In genomic region chr18:62377408-62377807, GRCh38 we compare ENCODE assay signal across 34 cellular contexts.
"Had no signal": no experiment of that assay in that cellular context is flagged by ENCODE, and none has a peak within 500 bp of the region (broad histone marks: within the 10 kb centered on the region; RNA-seq: fewer than 3 reads in every experiment).

No MANE protein-coding gene starts in this region.

- H3K27ac Mint-ChIP-seq: activated CD4-positive, alpha-beta T cell treated with anti-CD3 and anti-CD28 coated beads for 36 hours; activated CD4-positive, alpha-beta T cell treated with anti-CD3 and anti-CD28 coated beads, Interleukin-2, amount 10 ng/mL, durations not matched to agents 7 days and 5 days; activated naive CD4-positive, alpha-beta T cell treated with anti-CD3 and anti-CD28 coated beads for 36 hours; activated T-helper 1 cell treated with anti-CD3 and anti-CD28 coated beads, Interleukin-12 subunit alpha, Interleukin-12 subunit beta, Interleukin-2, Interleukin-4 antibody, amounts not matched to agents 30 ng/mL and 10 ng/mL and 1 ng/mL, durations not matched to agents 14 hours and 24 hours and 36 hours; WTC11 had no signal

- H3K4me1 ChIP-seq: adrenal gland, body of pancreas, breast epithelium, SJCRH30 had no signal

- ATAC-seq: activated CD4-positive, alpha-beta T cell treated with anti-CD3 and anti-CD28 coated beads for 36 hours; activated CD4-positive, CD25-positive, alpha-beta regulatory T cell treated with anti-CD3 and anti-CD28 coated beads, Interleukin-2, amount 50 U/mL, for 24 hours; activated naive CD4-positive, alpha-beta T cell treated with anti-CD3 and anti-CD28 coated beads, Interleukin-2, amount 50 U/mL, for 72 hours; activated T-cell treated with anti-CD3 and anti-CD28 coated beads, Interleukin-2, amount 50 U/mL, for 4 hours; body of pancreas; Panc1; WTC11 had no signal

- H3K27ac ChIP-seq: adrenal gland, body of pancreas, breast epithelium, coronary artery, KMS-11, SJCRH30, SK-N-MC had no signal

- H3K36me3 ChIP-seq: adrenal gland, breast epithelium, SJCRH30 had no signal

- H3K36me3 Mint-ChIP-seq: WTC11 had no signal

- H3K27me3 ChIP-seq: adrenal gland, body of pancreas, breast epithelium, SJCRH30 had no signal

- H3K4me3 ChIP-seq: adrenal gland, body of pancreas, breast epithelium, coronary artery, SJCRH30, SK-N-MC had no signal

- DNase-seq: activated CD4-positive, alpha-beta T cell treated with anti-CD3 and anti-CD28 coated beads for 36 hours; activated CD4-positive, alpha-beta T cell treated with anti-CD3 and anti-CD28 coated beads, Interleukin-2, amount 10 ng/mL, durations not matched to agents 7 days and 5 days; activated CD4-positive, alpha-beta T cell treated with anti-CD3 and anti-CD28 coated beads, Interleukin-2, amount 50 U/mL, for 48 hours; activated CD8-positive, alpha-beta memory T cell treated with anti-CD3 and anti-CD28 coated beads, Interleukin-2, amount 50 U/mL, for 4 hours; activated gamma-delta T cell treated with Interleukin-2 at 50 U/mL for 16 hours; activated naive CD4-positive, alpha-beta T cell treated with anti-CD3 and anti-CD28 coated beads for 36 hours; activated T-cell treated with anti-CD3 and anti-CD28 coated beads for 4 hours; activated T-cell treated with anti-CD3 and anti-CD28 coated beads, Interleukin-2, amount 50 U/mL, for 4 hours; adrenal gland; body of pancreas; MM.1S; NCI-H1048; NCI-H1105 treated with DMSO at 0.1 percent for 48 hours; NCI-H1436; NCI-H187 treated with DMSO at 0.1 percent for 48 hours; NCI-H2081; NCI-H2171 treated with DMSO at 0.1 percent for 48 hours; NCI-H2227 treated with DMSO at 0.1 percent for 48 hours; NCI-H524; NCI-H69; NCI-H82; NK-92 treated with Interleukin-12 subunit alpha and Interleukin-12 subunit beta, amount 100 ng/mL, for 24 hours; SHP77; SJCRH30; T1000 had no signal

- H3K27me3 Mint-ChIP-seq: activated CD4-positive, alpha-beta T cell treated with anti-CD3 and anti-CD28 coated beads for 36 hours; activated CD4-positive, alpha-beta T cell treated with anti-CD3 and anti-CD28 coated beads, Interleukin-2, amount 10 ng/mL, durations not matched to agents 7 days and 5 days had no signal

- H3K4me1 Mint-ChIP-seq: activated CD4-positive, alpha-beta T cell treated with anti-CD3 and anti-CD28 coated beads for 36 hours had no signal

- H3K9me3 Mint-ChIP-seq: activated naive CD4-positive, alpha-beta T cell treated with anti-CD3 and anti-CD28 coated beads for 36 hours had no signal

- H3K4me3 Mint-ChIP-seq: activated CD4-positive, alpha-beta T cell treated with anti-CD3 and anti-CD28 coated beads for 36 hours; activated CD4-positive, alpha-beta T cell treated with anti-CD3 and anti-CD28 coated beads, Interleukin-2, amount 10 ng/mL, durations not matched to agents 7 days and 5 days; activated naive CD4-positive, alpha-beta T cell treated with anti-CD3 and anti-CD28 coated beads for 36 hours; activated T-cell treated with anti-CD3 and anti-CD28 coated beads, Interleukin-2, amount 50 U/mL, for 4 hours; activated T-helper 1 cell treated with anti-CD3 and anti-CD28 coated beads, Interleukin-12 subunit alpha, Interleukin-12 subunit beta, Interleukin-2, Interleukin-4 antibody, amounts not matched to agents 30 ng/mL and 10 ng/mL and 1 ng/mL, durations not matched to agents 14 hours and 24 hours and 36 hours; WTC11 had no signal

- H3K4me2 ChIP-seq: KMS-11 had no signal
